ENCODE assay signal across 9 cellular contexts in genomic region chr11:71563401-71563800, GRCh38. TPM values are rescaled to one million over a fixed set of nuclear protein-coding genes. Genes with fewer than 3 reads are reported as not detected.
DNase-seq lines count a peak whose midpoint lies in the region; ATAC-seq and TF ChIP-seq lines count a peak whose summit lies in the region.
"Had no signal": no experiment of that assay in that cellular context is flagged by ENCODE, and none has a peak within 500 bp of the region (broad histone marks: within the 10 kb centered on the region; RNA-seq: fewer than 3 reads in every experiment).

No MANE protein-coding gene starts in this region.

- H3F3A ChIP-seq in GM23338 (replicated peaks; ENCODE audit: low read depth): no peaks in the 10 kb centered on the region

- peaks cover 4% of the 10 kb centered on the region for H3K36me3 Mint-ChIP-seq in GM23338 (ENCODE audit: low read depth)
- H3K36me3 Mint-ChIP-seq: memory B cell had no signal

- in situ Hi-C loops in SK-MEL-5 (cut with HindIII; ENCODE audit: low pct_unique_long_range_greater_than_20kb, low sequenced_read_pairs): no loop called here

- peaks cover 10% of the 10 kb centered on the region for H3K27me3 Mint-ChIP-seq in GM23338 (ENCODE audit: insufficient read depth, low read depth, poor library complexity)

- no peaks in the 10 kb centered on the region for H3K9me2 ChIP-seq in GM23338 (ENCODE audit: insufficient read depth)

- H3K4me3 ChIP-seq in GM23338: no peak overlapping the region
- H3K4me3 ChIP-seq in foreskin fibroblast (ENCODE audit: low read depth in 1 of 2, low read length in 2 of 2): no peak overlapping the region

- H3K79me2 ChIP-seq in GM23338 (replicated peaks; ENCODE audit: insufficient read depth): no peaks in the 10 kb centered on the region

- H3K4me1 ChIP-seq in GM23338 (ENCODE audit: insufficient read depth): peaks cover 16% of the 10 kb centered on the region

- H2AFZ ChIP-seq in GM23338: no peak overlapping the region

- no peak overlapping the region for H3K4me2 ChIP-seq in GM23338

- no peaks in the 10 kb centered on the region for H4K20me1 ChIP-seq in GM23338 (replicated peaks; ENCODE audit: insufficient read depth)

- peak; percentile 66 to 76 for TF ChIP-seq CTCF in GM23338 (conservative IDR thresholded peaks at IDR 0.05; ENCODE audit: low read depth in 2 of 2)
- TF ChIP-seq CTCF in foreskin fibroblast (IDR thresholded peaks at IDR 0.05; ENCODE audit: low read depth, low read length): peak; percentile 28

- no peak overlapping the region for H3K27ac ChIP-seq in GM23338 (ENCODE audit: low read depth)

- ATAC-seq in GM23338 (peak; percentile 80), GM18498 (IDR thresholded peaks at IDR 0.05; ENCODE audit: unreplicated experiment) (no peak)

- H3K27me3 ChIP-seq in GM23338 (ENCODE audit: insufficient read depth): no peaks in the 10 kb centered on the region

- peaks cover 25% of the 10 kb centered on the region; the same call in 2 of the 3 replicates for H3K9me3 Mint-ChIP-seq in GM23338

- DNase-seq in CD1c-positive myeloid dendritic cell (ENCODE audit: extremely low spot score) (peak; percentile 73), GM23338 (ENCODE audit: low spot score) (peak; percentile 72), SK-MEL-5 (ENCODE audit: low read depth, low spot score) (peak; percentile 93), foreskin fibroblast (peak; percentile 57 to 60), NCI-H2107 (lab: John Stamatoyannopoulos, UW) (no peak), NCI-H187 treated with DMSO at 0.1 percent for 48 hours (lab: John Stamatoyannopoulos, UW) (no peak)
- peak; percentile 10 for DNase-seq in stimulated activated CD4-positive, alpha-beta T cell treated with anti-CD3 and anti-CD28 coated beads, Interleukin-4, amount 100 ng/mL, for 1 hour

- H3K36me3 ChIP-seq in GM23338 (ENCODE audit: insufficient read depth): no peaks in the 10 kb centered on the region

- no peak overlapping the region for H3K27ac Mint-ChIP-seq in GM23338
- H3K27ac Mint-ChIP-seq: memory B cell had no signal

- H3K4me3 Mint-ChIP-seq in GM23338: no peak overlapping the region
- H3K4me3 Mint-ChIP-seq: memory B cell had no signal

- peaks cover 30% of the 10 kb centered on the region for H3K4me1 Mint-ChIP-seq in GM23338
- H3K4me1 Mint-ChIP-seq: memory B cell had no signal

TF ChIP-seq in GM23338, 12 proteins besides CTCF, POLR2A, EP300 and RAD21 (continues in another document):
- no peak for TF ChIP-seq POLR2AphosphoS5 (IDR thresholded peaks at IDR 0.05; ENCODE audit: low read depth)
- no peak for TF ChIP-seq ZNF462 (CRISPR knock-in tag; IDR thresholded peaks at IDR 0.05)
- TF ChIP-seq ZNF331 (CRISPR knock-in tag; IDR thresholded peaks at IDR 0.05; ENCODE audit: low read depth): no peak
- TF ChIP-seq NANOG (IDR thresholded peaks at IDR 0.05; ENCODE audit: borderline replicate concordance): no peak
- no peak for TF ChIP-seq STAT1 (IDR thresholded peaks at IDR 0.05; ENCODE audit: unreplicated experiment)
- TF ChIP-seq JUNB (IDR thresholded peaks at IDR 0.05; ENCODE audit: unreplicated experiment): no peak
- TF ChIP-seq EZH2 (IDR thresholded peaks at IDR 0.05; ENCODE audit: low read depth, unreplicated experiment): no peak

RNA-seq across cellular contexts. Expression of gene KRTAP5-10, which starts 2.0 kb away (rescaled TPM):
- not detected in 2 replicates for total RNA-seq in GM23338 (2014; rRNA removed; shearing (Covaris generic))
- polyA plus RNA-seq in GM23338 (2016; fragmentation: Nextera tagmentation; extraction: Ambion mirVana): not detected in 2 replicates
- total RNA-seq in SK-MEL-5 (2014; rRNA removed; shearing (Covaris generic)): 0.53 TPM in 1 of 2 replicates, not detected in the other
- polyA plus RNA-seq in SK-MEL-5 (2015; cell fraction: cytosol; rRNA removed): not detected in 2 replicates
- 0.26 TPM in 1 of 2 replicates, not detected in the other for polyA plus RNA-seq in SK-MEL-5 (2015; cell fraction: nucleus; rRNA removed)

RNA-seq across cellular contexts. Expression of gene KRTAP5-9, which starts 15.2 kb away (rescaled TPM):
- total RNA-seq in GM23338 (2014; rRNA removed; shearing (Covaris generic)): not detected in 2 replicates
- 0.24 TPM in 1 of 2 replicates, not detected in the other for polyA plus RNA-seq in GM23338 (2016; fragmentation: Nextera tagmentation; extraction: Ambion mirVana)
- total RNA-seq in SK-MEL-5 (2014; rRNA removed; shearing (Covaris generic)): not detected in 2 replicates
- polyA plus RNA-seq in SK-MEL-5 (2015; cell fraction: cytosol; rRNA removed): 0.07 and 0.95 TPM in 2 replicates
- polyA plus RNA-seq in SK-MEL-5 (2015; cell fraction: nucleus; rRNA removed): 1.7 TPM in 1 of 2 replicates, not detected in the other

RNA-seq across cellular contexts. Expression of gene KRTAP5-11, which starts 19.3 kb away (rescaled TPM):
- not detected in 2 replicates for total RNA-seq in GM23338 (2014; rRNA removed; shearing (Covaris generic))
- polyA plus RNA-seq in GM23338 (2016; fragmentation: Nextera tagmentation; extraction: Ambion mirVana): not detected in 2 replicates
- not detected in 2 replicates for total RNA-seq in SK-MEL-5 (2014; rRNA removed; shearing (Covaris generic))
- not detected in 2 replicates for polyA plus RNA-seq in SK-MEL-5 (2015; cell fraction: cytosol; rRNA removed)
- not detected in 2 replicates for polyA plus RNA-seq in SK-MEL-5 (2015; cell fraction: nucleus; rRNA removed)

RNA-seq across cellular contexts. Expression of gene KRTAP5-8, which starts 25.6 kb away (rescaled TPM):
- not detected in 2 replicates for total RNA-seq in GM23338 (2014; rRNA removed; shearing (Covaris generic))
- not detected in 2 replicates for polyA plus RNA-seq in GM23338 (2016; fragmentation: Nextera tagmentation; extraction: Ambion mirVana)
- total RNA-seq in SK-MEL-5 (2014; rRNA removed; shearing (Covaris generic)): 0.26 TPM in 1 of 2 replicates, not detected in the other
- not detected in 2 replicates for polyA plus RNA-seq in SK-MEL-5 (2015; cell fraction: cytosol; rRNA removed)
- polyA plus RNA-seq in SK-MEL-5 (2015; cell fraction: nucleus; rRNA removed): 0.49 TPM in 1 of 2 replicates, not detected in the other

RNA-seq across cellular contexts. Expression of gene KRTAP5-7, which starts 36.3 kb away (rescaled TPM):
- not detected in 2 replicates for total RNA-seq in GM23338 (2014; rRNA removed; shearing (Covaris generic))
- not detected in 2 replicates for polyA plus RNA-seq in GM23338 (2016; fragmentation: Nextera tagmentation; extraction: Ambion mirVana)
- total RNA-seq in SK-MEL-5 (2014; rRNA removed; shearing (Covaris generic)): 0.08 TPM in 1 of 2 replicates, not detected in the other
- not detected in 2 replicates for polyA plus RNA-seq in SK-MEL-5 (2015; cell fraction: cytosol; rRNA removed)
- 2.1 and 4.4 TPM in 2 replicates for polyA plus RNA-seq in SK-MEL-5 (2015; cell fraction: nucleus; rRNA removed)

Comparison
In these comparisons a context has a peak if more than half of its experiments do, and no peak if none do; other contexts are left out.
1. DNase-seq: peak in CD1c-positive myeloid dendritic cell (single experiment), GM23338 (single experiment), SK-MEL-5 (single experiment), foreskin fibroblast (2 of 2) and stimulated activated CD4-positive, alpha-beta T cell treated with anti-CD3 and anti-CD28 coated beads, Interleukin-4, amount 100 ng/mL, for 1 hour (single experiment); none in NCI-H2107 (single experiment) and NCI-H187 treated with DMSO at 0.1 percent for 48 hours (single experiment).